In the genomic region with DNA sequence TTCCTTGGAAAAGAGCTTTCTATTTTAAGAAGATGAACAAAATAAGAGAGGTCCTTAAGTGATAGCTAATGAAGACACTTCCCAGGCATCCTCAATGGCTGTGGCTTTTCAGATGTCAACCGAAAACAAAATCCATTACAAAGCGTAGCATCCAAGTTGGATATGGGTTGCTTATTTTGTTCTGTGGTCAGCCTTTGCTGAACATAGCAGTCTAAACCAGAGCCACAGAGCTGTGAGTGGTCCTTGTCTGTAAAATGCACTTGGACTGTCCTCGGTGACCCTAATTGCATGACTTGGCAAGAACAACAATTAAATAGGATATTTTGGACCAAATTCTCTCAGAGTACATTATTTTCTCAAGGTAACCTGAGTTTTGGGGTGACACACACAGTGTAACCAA, we compare ENCODE assay signal across 17 cellular contexts. TPM values are rescaled to one million over a fixed set of nuclear protein-coding genes. Genes with fewer than 3 reads are reported as not detected.
DNase-seq lines count a peak whose midpoint lies in the region; ATAC-seq, FAIRE-seq and TF ChIP-seq lines count a peak whose summit lies in the region.
"Had no signal": no experiment of that assay in that cellular context is flagged by ENCODE, and none has a peak within 500 bp of the region (broad histone marks: within the 10 kb centered on the region; RNA-seq: fewer than 3 reads in every experiment).

No MANE protein-coding gene starts in this region.

- no peak for ATAC-seq in GM18498 (IDR thresholded peaks at IDR 0.05; ENCODE audit: unreplicated experiment)
- no peak for ATAC-seq in aorta (ENCODE audit: low FRiP score)
- ATAC-seq: HepG2 had no signal

- no peak overlapping the region for H3K4me3 Mint-ChIP-seq in HFFc6
- H3K4me3 Mint-ChIP-seq: CD4-positive, alpha-beta memory T cell had no signal

- no peak for TF ChIP-seq EP300 in suprapubic skin (IDR thresholded peaks at IDR 0.05)

- H3K36me3 Mint-ChIP-seq in HFFc6 (ENCODE audit: low read depth), result no peaks in the 10 kb centered on the region
- H3K36me3 Mint-ChIP-seq: CD4-positive, alpha-beta memory T cell had no signal

- TF ChIP-seq POLR2A in thyroid gland (IDR thresholded peaks at IDR 0.05) (no peak), suprapubic skin (IDR thresholded peaks at IDR 0.05) (no peak)

- H3K36me3 ChIP-seq in thyroid gland (no peaks in the 10 kb centered on the region), aorta (ENCODE audit: control insufficient read depth in 1 of 2, insufficient read depth in 2 of 2, low read length in 1 of 2) (no peaks in the 10 kb centered on the region), suprapubic skin (no peaks in the 10 kb centered on the region)

- intact Hi-C loops in thyroid gland (cut with DNase I), result no loop called here
- intact Hi-C loops in aorta (cut with DNase I), result no loop called here

- no peak overlapping the region for H3K4me3 ChIP-seq in coronary artery
- H3K4me3 ChIP-seq in thyroid gland (replicated peaks in 1 of 3), result no peak overlapping the region
- H3K4me3 ChIP-seq in aorta (ENCODE audit: low read length in 2 of 2), result no peak overlapping the region
- no peak overlapping the region for H3K4me3 ChIP-seq in suprapubic skin

- peaks cover 40% of the 10 kb centered on the region for H3K4me1 Mint-ChIP-seq in HFFc6 (ENCODE audit: low read depth)

- H3K9me3 ChIP-seq in thyroid gland (no peaks in the 10 kb centered on the region), aorta (ENCODE audit: control insufficient read depth, low read length) (no peaks in the 10 kb centered on the region), suprapubic skin (no peaks in the 10 kb centered on the region)

- no peaks in the 10 kb centered on the region for H3K27me3 ChIP-seq in thyroid gland
- no peaks in the 10 kb centered on the region for H3K27me3 ChIP-seq in aorta (ENCODE audit: control insufficient read depth in 1 of 2, insufficient read depth in 2 of 2, low read length in 1 of 2)
- H3K27me3 ChIP-seq in suprapubic skin, result no peaks in the 10 kb centered on the region

- H3K27ac Mint-ChIP-seq in HFFc6, result 0 out of 2 replicates have a peak overlapping the region, but pooled peaks have one; percentile 91
- H3K27ac Mint-ChIP-seq: CD4-positive, alpha-beta memory T cell had no signal

- H3K27me3 Mint-ChIP-seq in HFFc6 (ENCODE audit: insufficient read depth), result peaks cover 4% of the 10 kb centered on the region

- FAIRE-seq in D721Med (lab: Jason Lieb, UNC), result no peak
- FAIRE-seq: H1, HepG2 had no signal

- peak overlapping the region; percentile 42 to 90 for H3K27ac ChIP-seq in coronary artery
- H3K27ac ChIP-seq in thyroid gland, result peak overlapping the region; percentile 6 to 89 (median 59)
- peak overlapping the region in 1 of 2 donors; percentile 91 for H3K27ac ChIP-seq in aorta (ENCODE audit: low read depth in 1 of 2, low read length in 2 of 2)
- H3K27ac ChIP-seq in suprapubic skin, result no peak overlapping the region
- H3K27ac ChIP-seq: KMS-11 had no signal

- DNase-seq in HFFc6 (no peak), coronary artery (ENCODE audit: low spot score) (no peak), myocyte (ENCODE audit: low read depth) (peak; percentile 58), thyroid gland (no peak), aorta (no peak), suprapubic skin (ENCODE audit: low spot score in 2 of 2) (no peak), D721Med (ENCODE audit: insufficient read length, low spot score) (no peak)
- DNase-seq: Calu3; CD4-positive, alpha-beta memory T cell; NCI-H1092; NCI-H146; NCI-H2081 treated with DMSO at 0.1 percent for 48 hours; NCI-H510A treated with DMSO at 0.1 percent for 48 hours had no signal

- no peak for TF ChIP-seq CTCF in HFFc6 (IDR thresholded peaks at IDR 0.05)
- TF ChIP-seq CTCF in coronary artery (IDR thresholded peaks at IDR 0.05), result no peak
- no peak for TF ChIP-seq CTCF in thyroid gland (IDR thresholded peaks at IDR 0.05)
- TF ChIP-seq CTCF in suprapubic skin (IDR thresholded peaks at IDR 0.05), result no peak
- TF ChIP-seq CTCF in D721Med (IDR thresholded peaks at IDR 0.05; ENCODE audit: insufficient read depth, missing control alignments), result no peak

- WGBS in thyroid gland, 2 donors, result 57 to 65% methylated on average over 3 of the region's 3 CpGs
- 94 to 96% methylated on average over 3 of the region's 3 CpGs for WGBS in aorta, 2 donors
- WGBS in suprapubic skin, result 87% methylated on average over 3 of the region's 3 CpGs

- H3K9me3 Mint-ChIP-seq in HFFc6, result no peaks in the 10 kb centered on the region
- H3K9me3 Mint-ChIP-seq: CD4-positive, alpha-beta memory T cell had no signal

- H3K4me1 ChIP-seq in thyroid gland, result peaks cover 35 to 46% of the 10 kb centered on the region in 2 donors
- H3K4me1 ChIP-seq in aorta (ENCODE audit: control insufficient read depth in 1 of 2, insufficient read depth in 2 of 2, low read length in 2 of 2), result peaks cover 1 to 6% of the 10 kb centered on the region in 2 donors
- H3K4me1 ChIP-seq in suprapubic skin, result peaks cover 25% of the 10 kb centered on the region

RNA-seq across cellular contexts. Expression of a gene that starts 10.4 kb away (rescaled TPM):
- 1 to 10 TPM; 1.2 to 2.5 (median 1.8) TPM for total RNA-seq in HFFc6 (2021; fragmentation: NEBNext Ultra II Directional; extraction: Animal tissue kit (Norgen Biotek cat#: 25700))
- total RNA-seq in myocyte, result 7.6 and 8.3 TPM in 2 replicates
- 10.3 TPM for polyA plus RNA-seq in myocyte (2012)
- 1 to 10 TPM; 2.7 to 8.7 (median 4.2) TPM for total RNA-seq in thyroid gland
- 1 to 10 TPM; 1.5 to 2.6 TPM for total RNA-seq in aorta
- polyA plus RNA-seq in aorta, result 1 to 10 TPM; 2.4 to 9.9 TPM
- total RNA-seq in suprapubic skin, result 1 to 10 TPM in 3 of 4 donors, under 1 TPM in 1; 0.85 to 1.7 (median 1.4) TPM

RNA-seq across cellular contexts. Expression of a gene that starts 28.3 kb away (rescaled TPM):
- total RNA-seq in HFFc6 (2021; fragmentation: NEBNext Ultra II Directional; extraction: Animal tissue kit (Norgen Biotek cat#: 25700)), result 100 to 1,000 TPM; 497 to 624 (median 521) TPM
- 361 and 482 TPM in 2 replicates for total RNA-seq in myocyte
- polyA plus RNA-seq in myocyte (2012), result 464 TPM
- 100 to 1,000 TPM; 504 to 681 (median 560) TPM for total RNA-seq in thyroid gland
- 1,000 to 10,000 TPM; 1,041 to 1,932 TPM for total RNA-seq in aorta
- polyA plus RNA-seq in aorta, result 1,000 to 10,000 TPM; 2,289 to 5,298 TPM
- total RNA-seq in suprapubic skin, result 100 to 1,000 TPM; 186 to 301 (median 258) TPM
